ENCODE assay signal across 1 cellular context in genomic region chr6:2843138-2843740, GRCh38.
TF ChIP-seq lines count a peak whose summit lies in the region.

No MANE protein-coding gene starts in this region.

TF ChIP-seq in K562, 482 proteins besides CTCF, POLR2A, EP300 and RAD21 (continued from another document):
- TF ChIP-seq, protein P1, sequence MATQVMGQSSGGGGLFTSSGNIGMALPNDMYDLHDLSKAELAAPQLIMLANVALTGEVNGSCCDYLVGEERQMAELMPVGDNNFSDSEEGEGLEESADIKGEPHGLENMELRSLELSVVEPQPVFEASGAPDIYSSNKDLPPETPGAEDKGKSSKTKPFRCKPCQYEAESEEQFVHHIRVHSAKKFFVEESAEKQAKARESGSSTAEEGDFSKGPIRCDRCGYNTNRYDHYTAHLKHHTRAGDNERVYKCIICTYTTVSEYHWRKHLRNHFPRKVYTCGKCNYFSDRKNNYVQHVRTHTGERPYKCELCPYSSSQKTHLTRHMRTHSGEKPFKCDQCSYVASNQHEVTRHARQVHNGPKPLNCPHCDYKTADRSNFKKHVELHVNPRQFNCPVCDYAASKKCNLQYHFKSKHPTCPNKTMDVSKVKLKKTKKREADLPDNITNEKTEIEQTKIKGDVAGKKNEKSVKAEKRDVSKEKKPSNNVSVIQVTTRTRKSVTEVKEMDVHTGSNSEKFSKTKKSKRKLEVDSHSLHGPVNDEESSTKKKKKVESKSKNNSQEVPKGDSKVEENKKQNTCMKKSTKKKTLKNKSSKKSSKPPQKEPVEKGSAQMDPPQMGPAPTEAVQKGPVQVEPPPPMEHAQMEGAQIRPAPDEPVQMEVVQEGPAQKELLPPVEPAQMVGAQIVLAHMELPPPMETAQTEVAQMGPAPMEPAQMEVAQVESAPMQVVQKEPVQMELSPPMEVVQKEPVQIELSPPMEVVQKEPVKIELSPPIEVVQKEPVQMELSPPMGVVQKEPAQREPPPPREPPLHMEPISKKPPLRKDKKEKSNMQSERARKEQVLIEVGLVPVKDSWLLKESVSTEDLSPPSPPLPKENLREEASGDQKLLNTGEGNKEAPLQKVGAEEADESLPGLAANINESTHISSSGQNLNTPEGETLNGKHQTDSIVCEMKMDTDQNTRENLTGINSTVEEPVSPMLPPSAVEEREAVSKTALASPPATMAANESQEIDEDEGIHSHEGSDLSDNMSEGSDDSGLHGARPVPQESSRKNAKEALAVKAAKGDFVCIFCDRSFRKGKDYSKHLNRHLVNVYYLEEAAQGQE (CRISPR knock-in tag; IDR thresholded peaks at IDR 0.05; ENCODE audit: low read depth), result 0 out of 2 replicates have a peak, but pooled peaks have one; percentile 7
- TF ChIP-seq EP400 (IDR thresholded peaks at IDR 0.05), result no peak
TF ChIP-seq in K562: peak in this region for 1.
